ENCODE assay signal across 1 cellular context in the genomic region with DNA sequence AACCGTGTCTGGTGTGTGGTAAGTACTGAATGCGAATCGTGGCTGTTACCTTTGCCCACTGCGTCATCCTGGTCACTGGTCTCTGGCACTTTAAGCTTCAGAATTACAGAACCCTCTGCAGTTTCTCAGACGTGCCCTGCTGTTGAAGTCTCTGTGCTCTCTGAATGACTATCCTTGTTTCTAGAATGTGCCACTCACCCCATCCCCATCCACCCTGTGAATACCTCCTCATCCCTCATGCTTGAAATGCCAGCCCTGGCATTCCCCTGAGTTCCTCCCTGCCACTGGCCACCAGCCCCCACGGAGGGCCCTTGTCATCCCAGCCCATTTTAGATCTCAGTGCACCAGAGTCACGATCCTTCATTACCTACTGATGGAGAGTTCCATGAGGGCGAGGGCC.
TF ChIP-seq lines count a peak whose summit lies in the region.

No MANE protein-coding gene starts in this region.

TF ChIP-seq in SK-N-SH treated with all-trans-retinoic acid at 6 μM for 48 hours, 23 proteins besides CTCF, POLR2A, EP300 and RAD21 (continued from another document):
- TF ChIP-seq, protein P1, sequence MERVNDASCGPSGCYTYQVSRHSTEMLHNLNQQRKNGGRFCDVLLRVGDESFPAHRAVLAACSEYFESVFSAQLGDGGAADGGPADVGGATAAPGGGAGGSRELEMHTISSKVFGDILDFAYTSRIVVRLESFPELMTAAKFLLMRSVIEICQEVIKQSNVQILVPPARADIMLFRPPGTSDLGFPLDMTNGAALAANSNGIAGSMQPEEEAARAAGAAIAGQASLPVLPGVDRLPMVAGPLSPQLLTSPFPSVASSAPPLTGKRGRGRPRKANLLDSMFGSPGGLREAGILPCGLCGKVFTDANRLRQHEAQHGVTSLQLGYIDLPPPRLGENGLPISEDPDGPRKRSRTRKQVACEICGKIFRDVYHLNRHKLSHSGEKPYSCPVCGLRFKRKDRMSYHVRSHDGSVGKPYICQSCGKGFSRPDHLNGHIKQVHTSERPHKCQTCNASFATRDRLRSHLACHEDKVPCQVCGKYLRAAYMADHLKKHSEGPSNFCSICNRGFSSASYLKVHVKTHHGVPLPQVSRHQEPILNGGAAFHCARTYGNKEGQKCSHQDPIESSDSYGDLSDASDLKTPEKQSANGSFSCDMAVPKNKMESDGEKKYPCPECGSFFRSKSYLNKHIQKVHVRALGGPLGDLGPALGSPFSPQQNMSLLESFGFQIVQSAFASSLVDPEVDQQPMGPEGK (CRISPR knock-in tag; IDR thresholded peaks at IDR 0.05; ENCODE audit: borderline replicate concordance), result no peak
- no peak for TF ChIP-seq SNAI2 (CRISPR knock-in tag; IDR thresholded peaks at IDR 0.05)
- TF ChIP-seq, protein P2, sequence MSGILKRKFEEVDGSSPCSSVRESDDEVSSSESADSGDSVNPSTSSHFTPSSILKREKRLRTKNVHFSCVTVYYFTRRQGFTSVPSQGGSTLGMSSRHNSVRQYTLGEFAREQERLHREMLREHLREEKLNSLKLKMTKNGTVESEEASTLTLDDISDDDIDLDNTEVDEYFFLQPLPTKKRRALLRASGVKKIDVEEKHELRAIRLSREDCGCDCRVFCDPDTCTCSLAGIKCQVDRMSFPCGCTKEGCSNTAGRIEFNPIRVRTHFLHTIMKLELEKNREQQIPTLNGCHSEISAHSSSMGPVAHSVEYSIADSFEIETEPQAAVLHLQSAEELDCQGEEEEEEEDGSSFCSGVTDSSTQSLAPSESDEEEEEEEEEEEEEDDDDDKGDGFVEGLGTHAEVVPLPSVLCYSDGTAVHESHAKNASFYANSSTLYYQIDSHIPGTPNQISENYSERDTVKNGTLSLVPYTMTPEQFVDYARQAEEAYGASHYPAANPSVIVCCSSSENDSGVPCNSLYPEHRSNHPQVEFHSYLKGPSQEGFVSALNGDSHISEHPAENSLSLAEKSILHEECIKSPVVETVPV (CRISPR knock-in tag; IDR thresholded peaks at IDR 0.05), result no peak
- no peak for TF ChIP-seq PPARA (CRISPR knock-in tag; IDR thresholded peaks at IDR 0.05; ENCODE audit: borderline replicate concordance)
- TF ChIP-seq ISL1 (CRISPR knock-in tag; IDR thresholded peaks at IDR 0.05), result no peak
- no peak for TF ChIP-seq ESRRG (CRISPR knock-in tag; IDR thresholded peaks at IDR 0.05)
